1 cellular context compared by ENCODE assay signal in genomic region chr12:101280006-101280505, GRCh38.
A peak's percentile ranks its signal among the peaks of the same experiment; 100 is the strongest.
TF ChIP-seq lines count a peak whose summit lies in the region.

Gene UTP20, plus strand, starts transcription at chr12:101280105. Its CDS starts 178 bp downstream, at chr12:101280283.

TF ChIP-seq in K562, 482 proteins besides CTCF, POLR2A, EP300 and RAD21 (continued from another document and continues in another):
- peak; percentile 92 for TF ChIP-seq C11orf30 (IDR thresholded peaks at IDR 0.05; ENCODE audit: low read depth)
- TF ChIP-seq BHLHE40 (IDR thresholded peaks at IDR 0.05; ENCODE audit: low read length): peak; percentile 80
- TF ChIP-seq PHB2 (IDR thresholded peaks at IDR 0.05; ENCODE audit: low read depth): no peak
- TF ChIP-seq KAT7 (CRISPR knock-in tag; IDR thresholded peaks at IDR 0.05; ENCODE audit: borderline replicate concordance): 0 out of 2 replicates have a peak, but pooled peaks have one; percentile 51
- no peak for TF ChIP-seq KLF6 (CRISPR knock-in tag; IDR thresholded peaks at IDR 0.05; ENCODE audit: borderline replicate concordance)
- no peak; the same call in 1 of the 2 replicates for TF ChIP-seq OTX1 (CRISPR knock-in tag; IDR thresholded peaks at IDR 0.05)
- no peak for TF ChIP-seq NELFE (IDR thresholded peaks at IDR 0.05; ENCODE audit: insufficient read depth, insufficient read length)
- TF ChIP-seq PHF20 (IDR thresholded peaks at IDR 0.05; ENCODE audit: partially characterized antibody): peak; percentile 99
- no peak for TF ChIP-seq ZNF592 (IDR thresholded peaks at IDR 0.05)
- peak; percentile 98 for TF ChIP-seq ETS1 (conservative IDR thresholded peaks at IDR 0.05; ENCODE audit: control insufficient read depth, low read depth, low read length)
- peak; percentile 67 for TF ChIP-seq GABPB1 (CRISPR knock-in tag; IDR thresholded peaks at IDR 0.05)
- TF ChIP-seq ARNT (IDR thresholded peaks at IDR 0.05): 0 out of 4 replicates have a peak, but pooled peaks of 1 of the 2 experiments have one; percentile 16
- TF ChIP-seq SP1 (CRISPR knock-in tag; IDR thresholded peaks at IDR 0.05): peak; percentile 75
- peak; percentile 51; the same call in 1 of the 2 replicates for TF ChIP-seq THAP12 (CRISPR knock-in tag; IDR thresholded peaks at IDR 0.05)
- TF ChIP-seq E2F3 (CRISPR knock-in tag; IDR thresholded peaks at IDR 0.05): 0 out of 2 replicates have a peak, but pooled peaks have one; percentile 14
- 0 out of 2 replicates have a peak, but pooled peaks have one; percentile 21 for TF ChIP-seq MBD2 (IDR thresholded peaks at IDR 0.05; ENCODE audit: borderline replicate concordance, low read depth)
- TF ChIP-seq AFF1 (IDR thresholded peaks at IDR 0.05; ENCODE audit: low read depth in 1 of 2, partially characterized antibody in 2 of 2): peak in 1 of 2 experiments; percentile 36
- TF ChIP-seq MXD1 (CRISPR knock-in tag; IDR thresholded peaks at IDR 0.05; ENCODE audit: borderline replicate concordance, poor library complexity, severe bottlenecking): peak; percentile 99
- TF ChIP-seq ARID4B (CRISPR knock-in tag; IDR thresholded peaks at IDR 0.05): peak; percentile 100
- TF ChIP-seq TAF9B (IDR thresholded peaks at IDR 0.05; ENCODE audit: partially characterized antibody): peak; percentile 74
- 0 out of 4 replicates have a peak, but pooled peaks of 1 of the 2 experiments have one; percentile 43 for TF ChIP-seq KDM4B (IDR thresholded peaks at IDR 0.05; ENCODE audit: borderline replicate concordance in 2 of 2, low read depth in 1 of 2)
- no peak for TF ChIP-seq ATF6 (CRISPR knock-in tag; IDR thresholded peaks at IDR 0.05)
- TF ChIP-seq CBX3 (IDR thresholded peaks at IDR 0.05; ENCODE audit: borderline replicate concordance in 1 of 2, low read length in 2 of 2): 0 out of 3 replicates have a peak, but pooled peaks of 1 of the 2 experiments have one; percentile 18
- TF ChIP-seq JUND (IDR thresholded peaks at IDR 0.05; ENCODE audit: borderline replicate concordance, low read depth, low read length): 0 out of 2 replicates have a peak, but pooled peaks have one; percentile 10
- no peak for TF ChIP-seq JUND (tag; IDR thresholded peaks at IDR 0.05; ENCODE audit: borderline replicate concordance, low read depth, low read length)
- 0 out of 2 replicates have a peak, but pooled peaks have one; percentile 47 for TF ChIP-seq ERF (CRISPR knock-in tag; IDR thresholded peaks at IDR 0.05)
- peak; percentile 55; the same call in 1 of the 2 replicates for TF ChIP-seq POLR2AphosphoS5 (IDR thresholded peaks at IDR 0.05; ENCODE audit: control insufficient read depth, insufficient read depth, low read depth, low read length)
- TF ChIP-seq MNT (conservative IDR thresholded peaks at IDR 0.05): peak; percentile 91 to 96
- peak; percentile 42 to 64; a peak in 2 of 4 replicates for TF ChIP-seq FOXK2 (conservative IDR thresholded peaks at IDR 0.05 in 1 of 2, IDR thresholded peaks at IDR 0.05 in 1 of 2; ENCODE audit: low read depth in 2 of 2)
- peak; percentile 96 for TF ChIP-seq TFE3 (CRISPR knock-in tag; IDR thresholded peaks at IDR 0.05)
- peak; percentile 80 for TF ChIP-seq RB1 (IDR thresholded peaks at IDR 0.05; ENCODE audit: low read depth)
